Comparison of ENCODE assay signal across 24 cellular contexts in the genomic region with DNA sequence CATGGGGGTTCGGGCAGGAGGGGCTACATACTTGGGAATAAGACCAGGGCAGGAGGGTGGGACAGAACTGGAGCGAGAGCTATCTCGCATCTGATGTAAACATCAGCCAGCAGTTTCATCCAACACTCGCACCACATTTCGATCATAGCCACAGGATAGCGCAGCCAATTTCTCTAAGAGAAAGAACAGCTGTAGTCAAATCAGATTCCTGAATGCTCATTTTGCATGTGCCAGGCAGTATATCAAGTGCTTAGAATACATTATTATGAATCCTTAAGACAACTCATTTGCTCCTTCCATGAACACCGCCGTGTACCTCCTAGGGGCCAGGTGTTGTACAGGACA. TPM values are rescaled to one million over a fixed set of nuclear protein-coding genes. Genes with fewer than 3 reads are reported as not detected.
DNase-seq lines count a peak whose midpoint lies in the region; ATAC-seq lines count a peak whose summit lies in the region.
"Had no signal": no experiment of that assay in that cellular context is flagged by ENCODE, and none has a peak within 500 bp of the region (broad histone marks: within the 10 kb centered on the region; RNA-seq: fewer than 3 reads in every experiment).

No MANE protein-coding gene starts in this region.

- no peak overlapping the region for H3K27ac ChIP-seq in CD4-positive, alpha-beta memory T cell (ENCODE audit: low read depth, low read length)
- H3K27ac ChIP-seq: C4-2B, lower lobe of right lung had no signal

- H3K27ac Mint-ChIP-seq in CD4-positive, alpha-beta memory T cell, result peak overlapping the region; percentile 79 to 99 (median 94)
- peak overlapping the region; percentile 89 for H3K27ac Mint-ChIP-seq in activated T-helper 17 cell treated with anti-CD3 and anti-CD28 coated beads, Interleukin-2, amount 50 U/mL, for 72 hours
- peak overlapping the region; percentile 93 to 99 (median 97) for H3K27ac Mint-ChIP-seq in naive thymus-derived CD8-positive, alpha-beta T cell

- H3K27me3 Mint-ChIP-seq in CD4-positive, alpha-beta memory T cell, result no peaks in the 10 kb centered on the region
- H3K27me3 Mint-ChIP-seq in activated T-helper 17 cell treated with anti-CD3 and anti-CD28 coated beads, Interleukin-2, amount 50 U/mL, for 72 hours, result no peaks in the 10 kb centered on the region
- no peaks in the 10 kb centered on the region for H3K27me3 Mint-ChIP-seq in naive thymus-derived CD8-positive, alpha-beta T cell

- intact Hi-C loops in CD4-positive, alpha-beta memory T cell (cut with micrococcal nuclease), result loop anchor here (2.0 kb wide), 1 partner anchor 71 kb away; a partner anchor contains a TSS

- H3K9me3 ChIP-seq in CD4-positive, alpha-beta memory T cell (ENCODE audit: control insufficient read depth in 1 of 2, low read length in 2 of 2), result no peaks in the 10 kb centered on the region
- H3K9me3 ChIP-seq: lower lobe of right lung had no signal

- H3K36me3 Mint-ChIP-seq in CD4-positive, alpha-beta memory T cell, result peaks cover 5 to 7% of the 10 kb centered on the region in 2 donors
- H3K36me3 Mint-ChIP-seq in activated T-helper 17 cell treated with anti-CD3 and anti-CD28 coated beads, Interleukin-2, amount 50 U/mL, for 72 hours (ENCODE audit: low read depth), result peaks cover 4% of the 10 kb centered on the region
- peaks cover 0 to under 1% (median 0%) of the 10 kb centered on the region in 3 donors for H3K36me3 Mint-ChIP-seq in naive thymus-derived CD8-positive, alpha-beta T cell

- no peaks in the 10 kb centered on the region for H3K9me3 Mint-ChIP-seq in CD4-positive, alpha-beta memory T cell
- H3K9me3 Mint-ChIP-seq in activated T-helper 17 cell treated with anti-CD3 and anti-CD28 coated beads, Interleukin-2, amount 50 U/mL, for 72 hours, result no peaks in the 10 kb centered on the region
- H3K9me3 Mint-ChIP-seq in naive thymus-derived CD8-positive, alpha-beta T cell, result no peaks in the 10 kb centered on the region

- CTCF ChIA-PET in CD4-positive, alpha-beta memory T cell (lab: Charles Lee; ENCODE audit: partially characterized antibody), result interaction anchor here (0.9 to 2.1 kb wide), 5 partner anchors 14 to 522 kb away, joined by 3 to 10 read pairs (median 5); a partner anchor contains a TSS

- H3K27me3 ChIP-seq in CD4-positive, alpha-beta memory T cell (ENCODE audit: insufficient read depth, low read length), result no peaks in the 10 kb centered on the region

- no peak overlapping the region for H3K4me3 ChIP-seq in CD4-positive, alpha-beta memory T cell (ENCODE audit: low read length in 2 of 2)
- H3K4me3 ChIP-seq: lower lobe of right lung had no signal

- peaks cover 66% of the 10 kb centered on the region for H3K4me1 ChIP-seq in CD4-positive, alpha-beta memory T cell (ENCODE audit: insufficient read depth, low read length)

- H3K4me1 Mint-ChIP-seq in CD4-positive, alpha-beta memory T cell, result peaks cover 53 to 83% (median 65%) of the 10 kb centered on the region in 4 donors
- peaks cover 40% of the 10 kb centered on the region for H3K4me1 Mint-ChIP-seq in activated T-helper 17 cell treated with anti-CD3 and anti-CD28 coated beads, Interleukin-2, amount 50 U/mL, for 72 hours
- peaks cover 45 to 78% (median 73%) of the 10 kb centered on the region in 4 donors for H3K4me1 Mint-ChIP-seq in naive thymus-derived CD8-positive, alpha-beta T cell

- ATAC-seq in activated T-helper 17 cell treated with anti-CD3 and anti-CD28 coated beads, Interleukin-2, amount 50 U/mL, for 72 hours (replicated peaks), result no peak
- no peak for ATAC-seq in naive thymus-derived CD8-positive, alpha-beta T cell
- ATAC-seq in GM21423 (IDR thresholded peaks at IDR 0.05; ENCODE audit: unreplicated experiment), result no peak
- no peak for ATAC-seq in HG03097 (IDR thresholded peaks at IDR 0.05; ENCODE audit: low FRiP score, unreplicated experiment)
- ATAC-seq: lower lobe of right lung had no signal

- no peaks in the 10 kb centered on the region for H3K36me3 ChIP-seq in CD4-positive, alpha-beta memory T cell (ENCODE audit: insufficient read depth, low read length)

- DNase-seq in NCI-H1436 (lab: John Stamatoyannopoulos, UW) (peak; percentile 54), NCI-H1436 treated with DMSO at 0.1 percent for 48 hours (lab: John Stamatoyannopoulos, UW) (no peak), NCI-H2029 treated with DMSO at 0.1 percent for 48 hours (lab: John Stamatoyannopoulos, UW) (no peak)
- no peak for DNase-seq in CD4-positive, alpha-beta memory T cell
- no peak for DNase-seq in naive thymus-derived CD8-positive, alpha-beta T cell
- DNase-seq: activated CD4-positive, CD25-positive, alpha-beta regulatory T cell treated with anti-CD3 and anti-CD28 coated beads, Interleukin-2, amount 50 U/mL, for 72 hours; activated CD8-positive, alpha-beta memory T cell treated with anti-CD3 and anti-CD28 coated beads, Interleukin-2, amount 50 U/mL, for 48 hours; lower lobe of right lung; NCI-H446 treated with DMSO at 0.1 percent for 48 hours; retina; SHP77; stimulated activated CD4-positive, alpha-beta T cell treated with anti-CD3 and anti-CD28 coated beads, Interleukin-15, amount 100 ng/mL, for 24 hours; stimulated activated naive CD4-positive, alpha-beta T cell treated with Interleukin-2 at 50 U/mL for 16 hours had no signal

- peak overlapping the region in 6 of 8 donors; percentile 9 to 76 (median 57) for H3K4me3 Mint-ChIP-seq in CD4-positive, alpha-beta memory T cell
- no peak overlapping the region for H3K4me3 Mint-ChIP-seq in activated T-helper 17 cell treated with anti-CD3 and anti-CD28 coated beads, Interleukin-2, amount 50 U/mL, for 72 hours
- H3K4me3 Mint-ChIP-seq in naive thymus-derived CD8-positive, alpha-beta T cell, result peak overlapping the region in 7 of 10 donors; percentile 1 to 66 (median 49)

- POLR2A ChIA-PET in CD4-positive, alpha-beta memory T cell (lab: Charles Lee; ENCODE audit: partially characterized antibody), result interaction anchor here (1.2 to 3.5 kb wide), 3 partner anchors 14 to 371 kb away, joined by 4 to 18 read pairs (median 4); a partner anchor contains a TSS
- POLR2A ChIA-PET in naive thymus-derived CD8-positive, alpha-beta T cell (lab: Charles Lee), result interaction anchor here (0.6 to 9.3 kb wide), 5 partner anchors 15 to 324 kb away, joined by 3 to 112 read pairs (median 4); a partner anchor contains a TSS

RNA-seq across cellular contexts. Expression of a gene that starts 14.5 kb away (rescaled TPM):
- total RNA-seq in CD4-positive, alpha-beta memory T cell, result 10 to 100 TPM; 61.3 to 66.7 TPM
- polyA plus RNA-seq in CD4-positive, alpha-beta memory T cell, result 10 to 100 TPM; 33.1 to 52.0 TPM
- 10 to 100 TPM; 22.6 to 27.3 TPM for total RNA-seq in activated T-helper 17 cell treated with anti-CD3 and anti-CD28 coated beads, Interleukin-2, amount 50 U/mL, for 72 hours
- 10 to 100 TPM; 63.3 to 66.6 TPM for total RNA-seq in naive thymus-derived CD8-positive, alpha-beta T cell
- 10 to 100 TPM; 29.5 to 61.8 (median 37.8) TPM for polyA plus RNA-seq in naive thymus-derived CD8-positive, alpha-beta T cell

RNA-seq across cellular contexts. Expression of a gene that starts 23.4 kb away (rescaled TPM):
- not detected for total RNA-seq in CD4-positive, alpha-beta memory T cell
- polyA plus RNA-seq in CD4-positive, alpha-beta memory T cell, result not detected
- total RNA-seq in activated T-helper 17 cell treated with anti-CD3 and anti-CD28 coated beads, Interleukin-2, amount 50 U/mL, for 72 hours, result not detected
- not detected for total RNA-seq in naive thymus-derived CD8-positive, alpha-beta T cell
- polyA plus RNA-seq in naive thymus-derived CD8-positive, alpha-beta T cell, result not detected
- total RNA-seq: bronchial epithelial cell, Daoy, dermis microvascular lymphatic vessel endothelial cell, H7, lower lobe of right lung, ureter had no signal
- polyA plus RNA-seq: neural cell had no signal

RNA-seq across cellular contexts. Expression of a gene that starts 36.7 kb away (rescaled TPM):
- total RNA-seq in CD4-positive, alpha-beta memory T cell, result 10 to 100 TPM; 16.9 to 17.1 TPM
- 10 to 100 TPM in 1 of 2 donors, 1 to 10 TPM in 1; 5.5 to 14.2 TPM for polyA plus RNA-seq in CD4-positive, alpha-beta memory T cell
- total RNA-seq in activated T-helper 17 cell treated with anti-CD3 and anti-CD28 coated beads, Interleukin-2, amount 50 U/mL, for 72 hours, result 10 to 100 TPM; 13.8 to 20.8 TPM
- total RNA-seq in naive thymus-derived CD8-positive, alpha-beta T cell, result 10 to 100 TPM; 20.1 to 20.7 TPM
- polyA plus RNA-seq in naive thymus-derived CD8-positive, alpha-beta T cell, result 10 to 100 TPM in 1 of 3 donors, 1 to 10 TPM in 2; 4.5 to 11.2 (median 6.9) TPM

RNA-seq across cellular contexts. Expression of a gene that starts 42.4 kb away (rescaled TPM):
- not detected for total RNA-seq in CD4-positive, alpha-beta memory T cell
- not detected for polyA plus RNA-seq in CD4-positive, alpha-beta memory T cell
- not detected for total RNA-seq in activated T-helper 17 cell treated with anti-CD3 and anti-CD28 coated beads, Interleukin-2, amount 50 U/mL, for 72 hours
- total RNA-seq in naive thymus-derived CD8-positive, alpha-beta T cell, result not detected
- polyA plus RNA-seq in naive thymus-derived CD8-positive, alpha-beta T cell, result not detected
- total RNA-seq: bronchial epithelial cell, Daoy, dermis microvascular lymphatic vessel endothelial cell, H7, lower lobe of right lung, ureter had no signal
- polyA plus RNA-seq: esophagus, neural cell had no signal
